8 cellular contexts compared by ENCODE assay signal in the genomic region with DNA sequence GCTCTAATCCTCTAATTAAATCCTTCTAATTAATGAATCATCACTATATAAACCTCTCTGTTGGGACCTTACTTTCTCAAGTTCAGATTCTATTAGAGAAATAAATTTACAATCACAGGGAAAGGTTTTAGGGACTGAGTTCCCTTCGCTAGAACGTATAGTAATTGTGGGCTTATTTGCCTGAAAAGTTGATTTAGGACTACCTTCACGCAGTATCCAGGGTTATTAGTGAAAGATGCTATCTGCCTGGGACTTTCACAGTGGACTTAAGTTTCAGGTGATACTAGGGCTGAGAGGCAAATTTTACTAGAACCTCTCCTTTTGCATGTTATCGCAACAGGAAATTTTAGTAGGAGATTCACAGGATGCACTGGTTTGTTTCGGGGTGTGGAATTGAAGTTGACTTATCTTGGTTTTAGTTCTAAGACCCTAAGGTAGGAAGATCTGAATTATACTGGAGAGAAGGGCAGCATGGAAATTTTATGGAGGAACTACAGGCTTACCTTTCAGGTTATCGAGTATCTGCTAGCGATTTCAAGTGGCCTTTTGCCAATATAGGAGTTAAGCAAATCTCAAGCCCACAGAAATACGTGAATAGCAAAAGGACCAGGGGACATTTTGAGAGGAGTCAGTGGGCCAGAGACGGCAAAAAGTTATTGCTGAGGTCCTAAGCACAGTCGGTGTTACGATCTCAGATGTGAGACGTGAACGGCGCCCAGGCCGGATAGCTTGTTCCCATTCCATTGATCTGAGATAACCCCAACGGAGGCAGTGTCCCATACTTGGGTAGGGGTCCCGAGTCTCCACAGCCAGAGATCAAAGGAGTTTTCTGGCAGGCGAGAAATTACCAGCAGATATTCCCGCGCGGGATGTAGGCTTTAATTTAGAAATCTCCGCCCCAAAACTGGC. TPM values are rescaled to one million over a fixed set of nuclear protein-coding genes. Genes with fewer than 3 reads are reported as not detected.
DNase-seq lines count a peak whose midpoint lies in the region; ATAC-seq and TF ChIP-seq lines count a peak whose summit lies in the region.

No MANE protein-coding gene starts in this region.

- POLR2A ChIA-PET in CD8-positive, alpha-beta T cell (lab: Charles Lee), result interaction anchor here (0.7 to 2.3 kb wide), 21 partner anchors 22 to 791 kb away, joined by 3 to 27 read pairs (median 6); a partner anchor contains a TSS

- H3K9me3 ChIP-seq in CD8-positive, alpha-beta T cell (ENCODE audit: low read length), result no peaks in the 10 kb centered on the region
- H3K9me3 ChIP-seq in OCI-LY3 (ENCODE audit: insufficient read depth, low read length) (no peaks in the 10 kb centered on the region), thyroid gland (no peaks in the 10 kb centered on the region)

- peak overlapping the region; percentile 96 for H3K9ac ChIP-seq in OCI-LY3 (ENCODE audit: low read length)

- H3K9me3 Mint-ChIP-seq in CD8-positive, alpha-beta T cell, result no peaks in the 10 kb centered on the region

- H3K4me1 ChIP-seq in CD8-positive, alpha-beta T cell (ENCODE audit: insufficient read depth, low read length), result peaks cover 28% of the 10 kb centered on the region
- H3K4me1 ChIP-seq in OCI-LY3 (ENCODE audit: low read length) (peaks cover 23% of the 10 kb centered on the region), thyroid gland (peaks cover 28 to 29% of the 10 kb centered on the region in 2 donors)

- H3K4me3 ChIP-seq in CD8-positive, alpha-beta T cell (ENCODE audit: low read depth, low read length), result peak overlapping the region; percentile 98
- H3K4me3 ChIP-seq in OCI-LY3 (ENCODE audit: low read length), result peak overlapping the region; percentile 98
- H3K4me3 ChIP-seq in thyroid gland (replicated peaks in 1 of 3), result peak overlapping the region; percentile 67 to 98 (median 89)

- no peak overlapping the region for H2AFZ ChIP-seq in OCI-LY3 (ENCODE audit: low read depth, low read length)

- H3K4me3 Mint-ChIP-seq in CD8-positive, alpha-beta T cell, result peak overlapping the region; percentile 98

- TF ChIP-seq CTCF in CD8-positive, alpha-beta T cell (IDR thresholded peaks at IDR 0.05), result no peak
- TF ChIP-seq CTCF in OCI-LY3 (IDR thresholded peaks at IDR 0.05; ENCODE audit: low read depth, low read length) (no peak), thyroid gland (IDR thresholded peaks at IDR 0.05) (peak in 1 of 6 experiments; percentile 6)

- peak overlapping the region; percentile 97 for H3K27ac ChIP-seq in CD8-positive, alpha-beta T cell (ENCODE audit: low read depth, low read length)
- H3K27ac ChIP-seq in OCI-LY3 (ENCODE audit: low read length), result peak overlapping the region; percentile 96
- peak overlapping the region; percentile 92 for H3K27ac ChIP-seq in cingulate gyrus (ENCODE audit: low read depth, low read length)
- peak overlapping the region; percentile 67 to 92 (median 92) for H3K27ac ChIP-seq in thyroid gland

- no peak for ATAC-seq in CD8-positive, alpha-beta T cell
- ATAC-seq in GM21717 (IDR thresholded peaks at IDR 0.05; ENCODE audit: unreplicated experiment), result peak; percentile 18

- H3K27me3 Mint-ChIP-seq in CD8-positive, alpha-beta T cell (ENCODE audit: low read depth), result no peaks in the 10 kb centered on the region

- CTCF ChIA-PET in CD8-positive, alpha-beta T cell (lab: Charles Lee), result interaction anchor here (0.8 to 26.3 kb wide), 30 partner anchors 10 to 440 kb away, joined by 3 to 1903 read pairs (median 10); a partner anchor contains a TSS

- peaks cover 50% of the 10 kb centered on the region for H3K79me2 ChIP-seq in OCI-LY3 (ENCODE audit: low read length)

- peaks cover 17% of the 10 kb centered on the region for H4K20me1 ChIP-seq in OCI-LY3 (ENCODE audit: insufficient read depth, low read length)

- no peak for TF ChIP-seq POLR2A in thyroid gland (IDR thresholded peaks at IDR 0.05)

- H3K27me3 ChIP-seq in CD8-positive, alpha-beta T cell (ENCODE audit: insufficient read depth, low read length), result no peaks in the 10 kb centered on the region
- H3K27me3 ChIP-seq in OCI-LY3 (ENCODE audit: low read depth, low read length) (no peaks in the 10 kb centered on the region), thyroid gland (no peaks in the 10 kb centered on the region)

- peak overlapping the region; percentile 95 for H3K4me2 ChIP-seq in OCI-LY3 (ENCODE audit: low read length)

- 11 to 12% methylated on average over 20 to 22 of the region's 22 CpGs for WGBS in thyroid gland, 2 donors

- intact Hi-C loops in CD8-positive, alpha-beta T cell (cut with DNase I, micrococcal nuclease), result loop anchor here (1.0 to 10.0 kb wide), 9 partner anchors 74 to 487 kb away; a partner anchor contains a TSS
- intact Hi-C loops in thyroid gland (cut with DNase I), result loop anchor here (5.0 to 10.0 kb wide), 2 partner anchors 85 to 437 kb away; a partner anchor contains a TSS

- H3K36me3 ChIP-seq in CD8-positive, alpha-beta T cell (ENCODE audit: insufficient read depth, low read length), result no peaks in the 10 kb centered on the region
- H3K36me3 ChIP-seq in OCI-LY3 (replicated peaks; ENCODE audit: low read depth, low read length) (no peaks in the 10 kb centered on the region), thyroid gland (no peaks in the 10 kb centered on the region)

- peak in 2 of 7 experiments; percentile 22 to 34 for DNase-seq in CD8-positive, alpha-beta T cell
- DNase-seq in medulla oblongata (ENCODE audit: extremely low spot score) (peak; percentile 40), thyroid gland (peak; percentile 35 to 41), DMS79 treated with DMSO at 0.1 percent for 48 hours (lab: John Stamatoyannopoulos, UW) (no peak), NCI-H2227 treated with DMSO at 0.1 percent for 48 hours (lab: John Stamatoyannopoulos, UW) (no peak)

- peak overlapping the region; percentile 99 for H3K27ac Mint-ChIP-seq in CD8-positive, alpha-beta T cell

- peaks cover 19% of the 10 kb centered on the region for H3K36me3 Mint-ChIP-seq in CD8-positive, alpha-beta T cell

- H3K4me1 Mint-ChIP-seq in CD8-positive, alpha-beta T cell (ENCODE audit: low read depth), result peaks cover 53% of the 10 kb centered on the region

RNA-seq across cellular contexts. Expression of a gene that starts 0.7 kb away (rescaled TPM):
- total RNA-seq in CD8-positive, alpha-beta T cell, result 1 to 10 TPM; 6.8 to 7.1 TPM
- 1 to 10 TPM; 5.1 to 7.2 (median 6.0) TPM for total RNA-seq in thyroid gland

RNA-seq across cellular contexts. Expression of a gene that starts 8.0 kb away (rescaled TPM):
- total RNA-seq in CD8-positive, alpha-beta T cell, result under 1 TPM; 0.43 to 0.86 TPM
- 1 to 10 TPM in 2 of 4 donors, under 1 TPM in 2; 0.11 to 3.8 (median 1.1) TPM for total RNA-seq in thyroid gland

RNA-seq across cellular contexts. Expression of a gene that starts 38.1 kb away (rescaled TPM):
- total RNA-seq in CD8-positive, alpha-beta T cell, result 1 to 10 TPM; 8.6 to 9.6 TPM
- total RNA-seq in thyroid gland, result 10 to 100 TPM; 13.5 to 14.0 (median 13.8) TPM

RNA-seq across cellular contexts. Expression of a gene that starts 53.8 kb away (rescaled TPM):
- 10 to 100 TPM; 10.2 to 12.3 TPM for total RNA-seq in CD8-positive, alpha-beta T cell
- total RNA-seq in thyroid gland, result 10 to 100 TPM in 3 of 4 donors, 1 to 10 TPM in 1; 8.1 to 16.0 (median 12.2) TPM

Comparison
In these comparisons a context has a peak if more than half of its experiments do, and no peak if none do; other contexts are left out.
1. DNase-seq: peak in medulla oblongata (single experiment) and thyroid gland (2 of 2); none in DMS79 treated with DMSO at 0.1 percent for 48 hours (single experiment) and NCI-H2227 treated with DMSO at 0.1 percent for 48 hours (single experiment).
2. Peak in every context shown above with its lines, with median percentiles within 50 percentile points of each other: H3K27ac ChIP-seq and H3K4me3 ChIP-seq.